In the genomic region with DNA sequence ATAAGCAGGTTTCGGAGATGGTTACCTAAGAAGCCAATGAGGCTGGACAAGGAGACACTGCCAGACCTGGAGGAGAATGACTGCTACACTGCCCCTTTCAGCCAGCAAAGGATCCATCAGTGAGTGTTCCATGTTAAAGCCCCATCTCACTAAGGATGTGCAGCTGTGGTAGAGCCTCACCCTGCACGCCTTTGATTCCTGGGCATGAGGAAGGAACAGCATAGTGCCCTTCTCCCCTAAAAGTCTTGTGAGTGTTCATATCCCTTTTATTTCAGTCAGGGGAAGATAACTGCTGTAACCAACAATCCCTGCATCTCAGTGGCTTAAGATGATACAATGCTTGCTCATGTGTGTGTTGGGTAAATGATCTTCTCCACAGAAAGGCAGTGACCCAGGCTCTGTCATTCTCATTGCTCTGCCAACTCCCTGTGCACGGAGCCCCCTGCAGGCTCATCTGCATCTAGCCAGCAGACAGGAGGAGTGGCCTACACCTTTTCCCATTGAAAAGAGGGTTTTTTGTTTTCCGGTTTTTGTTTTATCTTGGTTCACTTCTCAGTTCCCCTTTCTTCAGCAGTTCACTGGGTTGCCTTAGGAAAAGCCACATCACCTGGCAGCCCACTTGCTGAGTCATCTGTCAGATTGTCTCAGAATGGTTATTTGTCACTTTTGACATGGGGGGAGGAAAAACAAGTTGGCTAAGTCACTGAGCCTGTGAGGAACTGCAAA, we compare ENCODE assay signal across 9 cellular contexts.
A peak's percentile ranks its signal among the peaks of the same experiment; 100 is the strongest.
DNase-seq lines count a peak whose midpoint lies in the region; ATAC-seq, FAIRE-seq and TF ChIP-seq lines count a peak whose summit lies in the region.
"Had no signal": no experiment of that assay in that cellular context is flagged by ENCODE, and none has a peak within 500 bp of the region (broad histone marks: within the 10 kb centered on the region; RNA-seq: fewer than 3 reads in every experiment).

No MANE protein-coding gene starts in this region.

- DNase-seq in D721Med (ENCODE audit: insufficient read length, low spot score) (no peak), NCI-H69 (lab: John Stamatoyannopoulos, UW) (peak; percentile 79), cardiac fibroblast (ENCODE audit: low read depth in 2 of 2) (peak; percentile 38 to 58), pons (ENCODE audit: low spot score) (peak; percentile 25), NCI-H1048 (lab: John Stamatoyannopoulos, UW) (no peak), tibial nerve (ENCODE audit: low spot score in 2 of 2) (no peak)

- H3K27me3 ChIP-seq in tibial nerve, result no peaks in the 10 kb centered on the region
- H3K27me3 ChIP-seq: right lobe of liver had no signal

- peak; percentile 97 for ATAC-seq in GM18909 (IDR thresholded peaks at IDR 0.05; ENCODE audit: poor library complexity, unreplicated experiment)
- peak; percentile 94 for ATAC-seq in HG02981 (IDR thresholded peaks at IDR 0.05; ENCODE audit: unreplicated experiment)

- no peak for TF ChIP-seq POLR2A in tibial nerve (IDR thresholded peaks at IDR 0.05)

- H3K27ac ChIP-seq in tibial nerve, result no peak overlapping the region
- H3K27ac ChIP-seq: right lobe of liver had no signal

- no peaks in the 10 kb centered on the region for H3K36me3 ChIP-seq in tibial nerve
- H3K36me3 ChIP-seq: right lobe of liver had no signal

- H3K4me3 ChIP-seq in cardiac fibroblast (replicated peaks in 1 of 2; ENCODE audit: low read depth in 2 of 2, low read length in 2 of 2) (no peak overlapping the region), tibial nerve (no peak overlapping the region)
- H3K4me3 ChIP-seq: right lobe of liver had no signal

- H3K9me3 ChIP-seq in tibial nerve, result no peaks in the 10 kb centered on the region
- H3K9me3 ChIP-seq: right lobe of liver had no signal

- no peak for FAIRE-seq in D721Med (lab: Jason Lieb, UNC)

- H3K4me1 ChIP-seq in tibial nerve, result peaks cover 0 to 3% (median 0%) of the 10 kb centered on the region in 4 donors
- H3K4me1 ChIP-seq: right lobe of liver had no signal

- 48 to 52% methylated on average over 4 of the region's 4 CpGs for WGBS in tibial nerve, 2 donors

- TF ChIP-seq CTCF in D721Med (IDR thresholded peaks at IDR 0.05; ENCODE audit: insufficient read depth, missing control alignments), result peak; percentile 13
- TF ChIP-seq CTCF in cardiac fibroblast (IDR thresholded peaks at IDR 0.05; ENCODE audit: low read depth, low read length), result peak; percentile 53
- TF ChIP-seq CTCF in tibial nerve (IDR thresholded peaks at IDR 0.05), result no peak

- TF ChIP-seq EP300 in tibial nerve (IDR thresholded peaks at IDR 0.05), result no peak

Comparison
In these comparisons a context has a peak if more than half of its experiments do, and no peak if none do; other contexts are left out.
1. DNase-seq: peak in NCI-H69 (single experiment), cardiac fibroblast (2 of 2) and pons (single experiment); none in D721Med (single experiment), NCI-H1048 (single experiment) and tibial nerve (0 of 2).
2. CTCF ChIP-seq: peak in D721Med (single experiment) and cardiac fibroblast (single experiment); none in tibial nerve (0 of 5).